Comparison of ENCODE assay signal across 22 cellular contexts in the genomic region with DNA sequence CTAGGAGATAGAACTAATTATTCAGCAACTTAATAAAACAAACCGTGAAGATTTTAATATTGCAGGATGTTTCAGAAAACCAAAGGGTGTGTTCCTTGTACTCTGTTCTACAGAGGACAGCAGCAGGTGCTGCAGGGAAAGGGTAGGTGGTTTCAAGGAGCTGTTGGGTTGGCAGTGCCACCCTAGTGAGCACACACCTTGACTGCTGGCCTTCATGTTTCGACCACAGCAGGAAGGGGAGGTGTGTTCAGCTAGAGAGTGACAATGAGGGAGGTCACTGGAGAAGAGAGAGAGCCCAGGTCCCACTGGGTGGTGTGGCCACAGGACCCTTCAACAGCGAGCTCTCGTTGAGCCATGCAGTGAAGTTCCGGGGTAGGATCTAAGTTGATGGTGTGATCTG.
"Had no signal": no experiment of that assay in that cellular context is flagged by ENCODE, and none has a peak within 500 bp of the region (broad histone marks: within the 10 kb centered on the region; RNA-seq: fewer than 3 reads in every experiment).

No MANE protein-coding gene starts in this region.

- H3K27ac Mint-ChIP-seq: activated naive CD8-positive, alpha-beta T cell treated with anti-CD3 and anti-CD28 coated beads, Interleukin-2, amount 50 U/mL, for 24 hours; endodermal cell; stimulated activated naive B cell treated with anti-CD40 and anti-IgM and Interleukin-4, amounts not matched to agents 10 μg/mL and 1 μg/mL and 100 μg/mL, for 72 hours had no signal

- FAIRE-seq: colon had no signal

- H3K4me1 Mint-ChIP-seq: endodermal cell had no signal

- H3K27me3 ChIP-seq: brain microvascular endothelial cell, dorsolateral prefrontal cortex, ovary, sigmoid colon, transverse colon had no signal

- H3K27me3 Mint-ChIP-seq: activated naive CD8-positive, alpha-beta T cell treated with anti-CD3 and anti-CD28 coated beads, Interleukin-2, amount 50 U/mL, for 24 hours; naive thymus-derived CD8-positive, alpha-beta T cell; stimulated activated naive B cell treated with anti-CD40 and anti-IgM and Interleukin-4, amounts not matched to agents 10 μg/mL and 1 μg/mL and 100 μg/mL, for 72 hours had no signal

- H3K4me3 Mint-ChIP-seq: activated naive CD8-positive, alpha-beta T cell treated with anti-CD3 and anti-CD28 coated beads, Interleukin-2, amount 50 U/mL, for 24 hours; endodermal cell; naive thymus-derived CD8-positive, alpha-beta T cell; stimulated activated naive B cell treated with anti-CD40 and anti-IgM and Interleukin-4, amounts not matched to agents 10 μg/mL and 1 μg/mL and 100 μg/mL, for 72 hours had no signal

- H3K9me3 ChIP-seq: ovary, psoas muscle, sigmoid colon, transverse colon had no signal

- H3K4me1 ChIP-seq: psoas muscle had no signal

- H3K36me3 ChIP-seq: ovary had no signal

- H3K4me3 ChIP-seq: dorsolateral prefrontal cortex, ovary, psoas muscle, sigmoid colon, transverse colon had no signal

- DNase-seq: activated CD8-positive, alpha-beta memory T cell treated with anti-CD3 and anti-CD28 coated beads, Interleukin-2, amount 50 U/mL, for 48 hours; activated gamma-delta T cell; activated naive CD8-positive, alpha-beta T cell treated with anti-CD3 and anti-CD28 coated beads, Interleukin-2, amount 50 U/mL, for 24 hours; activated T-cell treated with anti-CD3 and anti-CD28 coated beads, Interleukin-2, amount 50 U/mL, for 48 hours; anterior cingulate cortex; brain microvascular endothelial cell; central memory CD4-positive, alpha-beta T cell; dorsolateral prefrontal cortex; endodermal cell; foreskin fibroblast; mesendoderm; naive thymus-derived CD8-positive, alpha-beta T cell; ovary; psoas muscle; sigmoid colon; stimulated activated CD4-positive, alpha-beta T cell treated with anti-CD3 and anti-CD28 coated beads, Interleukin-4, amount 100 ng/mL, for 24 hours; stimulated activated naive B cell treated with anti-CD40 and anti-IgM and Interleukin-4, amounts not matched to agents 10 μg/mL and 1 μg/mL and 100 μg/mL, for 72 hours; T-helper 2 cell; transverse colon; WERI-Rb-1 had no signal

- ATAC-seq: activated naive CD8-positive, alpha-beta T cell treated with anti-CD3 and anti-CD28 coated beads, Interleukin-2, amount 50 U/mL, for 24 hours; naive thymus-derived CD8-positive, alpha-beta T cell; stimulated activated naive B cell treated with anti-CD40 and anti-IgM and Interleukin-4, amounts not matched to agents 10 μg/mL and 1 μg/mL and 100 μg/mL, for 72 hours had no signal

- H3K9me3 Mint-ChIP-seq: activated naive CD8-positive, alpha-beta T cell treated with anti-CD3 and anti-CD28 coated beads, Interleukin-2, amount 50 U/mL, for 24 hours; endodermal cell; naive thymus-derived CD8-positive, alpha-beta T cell; stimulated activated naive B cell treated with anti-CD40 and anti-IgM and Interleukin-4, amounts not matched to agents 10 μg/mL and 1 μg/mL and 100 μg/mL, for 72 hours had no signal

- H3K27ac ChIP-seq: brain microvascular endothelial cell, dorsolateral prefrontal cortex, epithelial cell of prostate, ovary, psoas muscle, sigmoid colon, transverse colon, WERI-Rb-1 had no signal
